Comparison of ENCODE assay signal across 12 cellular contexts in genomic region chr3:52023860-52024764, GRCh38. TPM values are rescaled to one million over a fixed set of nuclear protein-coding genes. Genes with fewer than 3 reads are reported as not detected.
A peak's percentile ranks its signal among the peaks of the same experiment; 100 is the strongest.
DNase-seq lines count a peak whose midpoint lies in the region; ATAC-seq and TF ChIP-seq lines count a peak whose summit lies in the region.
"Had no signal": no experiment of that assay in that cellular context is flagged by ENCODE, and none has a peak within 500 bp of the region (broad histone marks: within the 10 kb centered on the region; RNA-seq: fewer than 3 reads in every experiment).

No MANE protein-coding gene starts in this region.

- H3K27ac ChIP-seq in SK-N-SH (ENCODE audit: low read depth in 2 of 2, low read length in 1 of 2) (peak overlapping the region in 1 of 2 experiments; percentile 88; a peak in 2 of 4 replicates), adrenal gland (peak overlapping the region in 3 of 5 donors; percentile 46 to 84 (median 71)), temporal lobe (ENCODE audit: low read depth, low read length) (peak overlapping the region; percentile 42)

- H3K4me2 ChIP-seq in SK-N-SH = no peak overlapping the region

- H3K4me3 ChIP-seq in SK-N-SH (ENCODE audit: low read depth in 2 of 2, low read length in 1 of 2) (no peak overlapping the region), adrenal gland (no peak overlapping the region)
- H3K4me3 ChIP-seq: dorsolateral prefrontal cortex had no signal

- TF ChIP-seq CTCF in SK-N-SH (IDR thresholded peaks at IDR 0.05) (no peak), adrenal gland (IDR thresholded peaks at IDR 0.05) (no peak)

- peaks cover 3% of the 10 kb centered on the region for H3F3A ChIP-seq in SK-N-SH (replicated peaks; ENCODE audit: insufficient read depth)

- H3K36me3 ChIP-seq in SK-N-SH (replicated peaks in 1 of 2; ENCODE audit: control insufficient read depth in 1 of 2, insufficient read depth in 2 of 2, low read length in 1 of 2) (no peaks in the 10 kb centered on the region), adrenal gland (replicated peaks in 1 of 2) (no peaks in the 10 kb centered on the region)

- ATAC-seq in SK-N-SH treated with all-trans-retinoic acid at 6 μM for 48 hours = no peak
- ATAC-seq in HG02763 (IDR thresholded peaks at IDR 0.05; ENCODE audit: unreplicated experiment) = peak; percentile 44
- ATAC-seq in HG02623 (IDR thresholded peaks at IDR 0.05; ENCODE audit: unreplicated experiment) = no peak
- ATAC-seq: T-cell had no signal

- no peaks in the 10 kb centered on the region for H3K9me2 ChIP-seq in SK-N-SH

- H4K20me1 ChIP-seq in SK-N-SH (ENCODE audit: insufficient read depth) = no peaks in the 10 kb centered on the region

- CTCF ChIA-PET in SK-N-SH (lab: Yijun Ruan, JAX) = interaction anchor here (1.1 to 24.7 kb wide), 6 partner anchors 12 to 196 kb away, joined by 3 to 983 read pairs (median 132); partner anchors contain the start of gene DUSP7

- TF ChIP-seq POLR2A in adrenal gland (IDR thresholded peaks at IDR 0.05) = no peak

- H3K9ac ChIP-seq in SK-N-SH = no peak overlapping the region

- H3K79me2 ChIP-seq in SK-N-SH (ENCODE audit: insufficient read depth) = no peaks in the 10 kb centered on the region

- POLR2A ChIA-PET in SK-N-SH (lab: Yijun Ruan, JAX) = interaction anchor here (1.0 to 9.4 kb wide), 3 partner anchors 12 to 33 kb away, joined by 3 to 218 read pairs (median 12); partner anchors contain the start of gene DUSP7

- no peaks in the 10 kb centered on the region for H3K27me3 ChIP-seq in SK-N-SH (ENCODE audit: insufficient read depth)
- H3K27me3 ChIP-seq in adrenal gland = no peaks in the 10 kb centered on the region
- H3K27me3 ChIP-seq: dorsolateral prefrontal cortex had no signal

- H3K9me3 ChIP-seq in SK-N-SH (no peaks in the 10 kb centered on the region), adrenal gland (replicated peaks in 1 of 3) (no peaks in the 10 kb centered on the region)

- no peak for TF ChIP-seq EP300 in SK-N-SH (IDR thresholded peaks at IDR 0.05; ENCODE audit: borderline replicate concordance in 1 of 2, low read depth in 1 of 2, low read length in 1 of 2)

- peak overlapping the region; percentile 68; the same call in 1 of the 2 replicates for H2AFZ ChIP-seq in SK-N-SH (ENCODE audit: low read depth)

- no peak for DNase-seq in SK-N-SH
- peak in 1 of 7 donors; percentile 52 for DNase-seq in adrenal gland
- no peak for DNase-seq in cerebellar nuclear complex (lab: John Stamatoyannopoulos, UW)
- DNase-seq in epidermal melanocyte (ENCODE audit: insufficient read length, low spot score) = no peak
- DNase-seq: ACHN, dorsolateral prefrontal cortex, NCI-H1436 treated with DMSO at 0.1 percent for 48 hours, T-cell had no signal

- H3K4me1 ChIP-seq in SK-N-SH (ENCODE audit: control insufficient read depth in 1 of 2, insufficient read depth in 2 of 2, low read depth in 1 of 2, low read length in 1 of 2) (peaks cover 20 to 82% of the 10 kb centered on the region in 2 experiments; a peak in 2 of 4 replicates), adrenal gland (replicated peaks in 1 of 2) (peaks cover 17 to 58% of the 10 kb centered on the region in 2 donors)

- 89% methylated on average over 7 of the region's 8 CpGs for WGBS in SK-N-SH (ENCODE audit: low lambda C conversion rate)
- 61 to 74% (median 68%) methylated on average over 4 to 8 of the region's 8 CpGs for WGBS in adrenal gland, 4 donors

- intact Hi-C loops in adrenal gland (cut with DNase I) = no loop called here

- no peak for TF ChIP-seq RAD21 in SK-N-SH (IDR thresholded peaks at IDR 0.05; ENCODE audit: low read length)

TF ChIP-seq in SK-N-SH, 30 proteins besides CTCF, POLR2A, EP300 and RAD21:
- no peak for TF ChIP-seq FOXJ3 (CRISPR knock-in tag; IDR thresholded peaks at IDR 0.05)

TF ChIP-seq in SK-N-SH treated with all-trans-retinoic acid at 6 μM for 48 hours, 23 proteins besides CTCF, POLR2A, EP300 and RAD21:
- TF ChIP-seq ZC3H10 (CRISPR knock-in tag; IDR thresholded peaks at IDR 0.05) (no peak), ARNTL (CRISPR knock-in tag; IDR thresholded peaks at IDR 0.05; ENCODE audit: borderline replicate concordance, low read depth) (no peak), TSHZ2 (CRISPR knock-in tag; IDR thresholded peaks at IDR 0.05) (no peak), ZNF565 (CRISPR knock-in tag; conservative IDR thresholded peaks at IDR 0.05; ENCODE audit: low read depth) (no peak), ZNF70 (CRISPR knock-in tag; IDR thresholded peaks at IDR 0.05) (no peak), POU6F1 (CRISPR knock-in tag; IDR thresholded peaks at IDR 0.05; ENCODE audit: borderline replicate concordance, low read depth) (no peak), BACH2 (CRISPR knock-in tag; IDR thresholded peaks at IDR 0.05; ENCODE audit: borderline replicate concordance) (no peak)

RNA-seq across cellular contexts. Expression of gene RPL29, which starts 28.4 kb away (rescaled TPM):
- polyA plus RNA-seq in SK-N-SH (2012; rRNA removed) = 3,173 and 3,642 TPM in 2 replicates
- polyA plus RNA-seq in SK-N-SH (2012; cell fraction: cytosol; rRNA removed) = 2,707 and 3,782 TPM in 2 replicates
- 883 and 941 TPM in 2 replicates for polyA plus RNA-seq in SK-N-SH (2012; cell fraction: nucleus; rRNA removed)
- 1,000 to 10,000 TPM; 1,018 to 1,982 (median 1,315) TPM for total RNA-seq in adrenal gland
- polyA plus RNA-seq in adrenal gland = 1,000 to 10,000 TPM in 2 of 3 donors, 100 to 1,000 TPM in 1; 947 to 3,421 (median 2,326) TPM
- 619 TPM for total RNA-seq in temporal lobe

RNA-seq across cellular contexts. Expression of gene DUSP7, which starts 32.3 kb away (rescaled TPM):
- polyA plus RNA-seq in SK-N-SH (2012; rRNA removed) (24.3 and 25.8 TPM in 2 replicates), adrenal gland (10 to 100 TPM in 1 of 3 donors, 1 to 10 TPM in 2; 5.7 to 10.0 (median 7.7) TPM)
- polyA plus RNA-seq in SK-N-SH (2012; cell fraction: cytosol; rRNA removed) = 13.1 and 20.1 TPM in 2 replicates
- 14.4 and 15.6 TPM in 2 replicates for polyA plus RNA-seq in SK-N-SH (2012; cell fraction: nucleus; rRNA removed)
- total RNA-seq in adrenal gland (10 to 100 TPM; 11.6 to 35.0 (median 16.5) TPM), temporal lobe (7.9 TPM)

RNA-seq across cellular contexts. Expression of gene ACY1, which starts 40.8 kb away (rescaled TPM):
- polyA plus RNA-seq in SK-N-SH (2012; rRNA removed) (93.0 and 96.2 TPM in 2 replicates), adrenal gland (10 to 100 TPM; 37.3 to 92.4 (median 49.1) TPM)
- 44.0 and 62.5 TPM in 2 replicates for polyA plus RNA-seq in SK-N-SH (2012; cell fraction: cytosol; rRNA removed)
- 136 and 173 TPM in 2 replicates for polyA plus RNA-seq in SK-N-SH (2012; cell fraction: nucleus; rRNA removed)
- total RNA-seq in adrenal gland (100 to 1,000 TPM in 2 of 8 donors, 10 to 100 TPM in 6; 50.7 to 122 (median 80.0) TPM), temporal lobe (1.2 TPM)

RNA-seq across cellular contexts. Expression of gene ABHD14A, which starts 49.2 kb away (rescaled TPM):
- polyA plus RNA-seq in SK-N-SH (2012; rRNA removed) = 22.1 and 31.5 TPM in 2 replicates
- polyA plus RNA-seq in SK-N-SH (2012; cell fraction: cytosol; rRNA removed) = 18.6 and 24.8 TPM in 2 replicates
- polyA plus RNA-seq in SK-N-SH (2012; cell fraction: nucleus; rRNA removed) = 13.5 and 18.1 TPM in 2 replicates
- total RNA-seq in adrenal gland = 100 to 1,000 TPM in 3 of 8 donors, 10 to 100 TPM in 5; 49.4 to 162 (median 77.1) TPM
- polyA plus RNA-seq in adrenal gland = 100 to 1,000 TPM in 2 of 3 donors, 10 to 100 TPM in 1; 30.2 to 140 (median 112) TPM
- total RNA-seq in temporal lobe = 11.6 TPM

RNA-seq across cellular contexts. Expression of gene ABHD14B, which starts 50.3 kb away (rescaled TPM):
- polyA plus RNA-seq in SK-N-SH (2012; rRNA removed) = 64.1 and 88.3 TPM in 2 replicates
- 45.6 and 58.3 TPM in 2 replicates for polyA plus RNA-seq in SK-N-SH (2012; cell fraction: cytosol; rRNA removed)
- 45.8 and 64.4 TPM in 2 replicates for polyA plus RNA-seq in SK-N-SH (2012; cell fraction: nucleus; rRNA removed)
- total RNA-seq in adrenal gland = 100 to 1,000 TPM in 6 of 8 donors, 10 to 100 TPM in 2; 49.0 to 177 (median 119) TPM
- 100 to 1,000 TPM in 2 of 3 donors, 10 to 100 TPM in 1; 91.8 to 175 (median 152) TPM for polyA plus RNA-seq in adrenal gland
- total RNA-seq in temporal lobe = 1.7 TPM

Comparison
In these comparisons a context has a peak if more than half of its experiments do, and no peak if none do; other contexts are left out.
1. RNA of gene ACY1, which starts 40.8 kb away (total RNA-seq): 50.7 to 122 TPM in adrenal gland; 1.2 TPM in temporal lobe (single experiment); every median in the first group is over 10 times any median in the second.